8 cellular contexts compared by ENCODE assay signal in the genomic region with DNA sequence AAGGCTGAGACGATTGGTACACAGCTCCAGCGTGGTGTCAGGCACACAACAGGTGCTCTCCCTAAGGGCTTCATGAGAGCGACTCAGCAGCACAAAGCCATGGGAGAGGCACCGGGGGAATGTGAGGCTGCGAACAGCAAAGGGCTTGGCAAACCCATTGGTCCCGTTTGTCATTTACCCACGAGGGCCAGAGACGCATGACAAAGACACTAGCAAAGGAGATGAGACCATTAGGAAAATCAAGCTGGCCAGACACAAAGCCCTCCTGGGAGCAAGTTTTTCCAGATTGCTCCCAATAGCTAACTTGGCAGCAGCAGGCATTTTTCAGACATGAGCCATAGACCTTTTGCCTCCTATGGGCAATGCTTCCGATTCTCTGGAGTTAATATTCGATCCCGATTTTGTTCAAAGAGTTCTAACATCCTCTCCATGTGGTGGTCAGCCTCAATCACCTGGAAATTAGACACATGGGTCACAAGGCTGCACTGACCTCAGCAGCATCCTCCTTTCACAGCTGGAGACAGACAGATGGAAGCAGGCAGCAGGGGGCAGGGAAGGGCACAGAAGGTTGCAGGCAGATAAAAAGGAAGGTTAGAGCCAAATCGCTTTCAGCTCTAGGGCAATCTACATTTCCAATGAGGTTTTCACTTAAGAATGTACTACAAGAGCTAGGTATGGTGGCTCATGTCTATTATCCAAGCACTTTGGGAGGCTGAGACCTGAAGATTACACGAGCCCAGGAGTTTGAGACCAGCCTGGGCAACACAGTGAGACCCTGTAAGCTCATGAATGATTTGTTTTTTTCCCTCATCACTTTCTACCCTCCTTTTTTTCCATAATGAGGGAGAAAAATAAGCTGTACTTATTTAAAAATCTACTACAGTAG. TPM values are rescaled to one million over a fixed set of nuclear protein-coding genes. Genes with fewer than 3 reads are reported as not detected.
DNase-seq lines count a peak whose midpoint lies in the region; ATAC-seq and TF ChIP-seq lines count a peak whose summit lies in the region.

No MANE protein-coding gene starts in this region.

- H2AFZ ChIP-seq in H9 (ENCODE audit: low read length) = no peak overlapping the region

- H3K56ac ChIP-seq in H9 (ENCODE audit: insufficient read length, low read depth, low read length) = no peak overlapping the region

- H3K4me3 Mint-ChIP-seq in H9 = peak overlapping the region in 1 of 2 experiments; percentile 22; a peak in 1 of 5 replicates

- ATAC-seq in Right ventricle myocardium superior (ENCODE audit: poor library complexity) = peak; percentile 18
- ATAC-seq in HG02852 (IDR thresholded peaks at IDR 0.05; ENCODE audit: unreplicated experiment) = no peak
- ATAC-seq in HG03095 (IDR thresholded peaks at IDR 0.05; ENCODE audit: unreplicated experiment) = no peak

- DNase-seq in H9 = peak; percentile 78
- peak; percentile 48 for DNase-seq in T1000 (lab: John Stamatoyannopoulos, UW)
- DNase-seq in Right ventricle myocardium superior = no peak
- no peak for DNase-seq in T-helper 9 cell
- DNase-seq in middle frontal gyrus (ENCODE audit: extremely low spot score, low spot score) = no peak

- H4K91ac ChIP-seq in H9 (ENCODE audit: insufficient read length, low read depth, low read length) = no peak overlapping the region

- no peak overlapping the region for H3K27ac ChIP-seq in H9 (ENCODE audit: insufficient read length, low read depth, low read length)

- H2BK15ac ChIP-seq in H9 (ENCODE audit: low read depth, low read length) = no peak overlapping the region

- no peak overlapping the region for H2BK12ac ChIP-seq in H9 (ENCODE audit: insufficient read length, low read depth, low read length)

- H3K4me1 Mint-ChIP-seq in H9 = peaks cover 35 to 44% of the 10 kb centered on the region in 2 experiments

- peaks cover 9 to 17% (median 12%) of the 10 kb centered on the region in 3 experiments; a peak in 6 of 7 replicates for H3K36me3 Mint-ChIP-seq in H9 (ENCODE audit: insufficient read depth in 1 of 3, low read depth in 3 of 3)

- H2BK120ac ChIP-seq in H9 (ENCODE audit: low read depth, low read length, poor library complexity, severe bottlenecking) = no peak overlapping the region

- H3K36me3 ChIP-seq in skeletal muscle satellite cell (ENCODE audit: insufficient read depth, low read length) = no peaks in the 10 kb centered on the region

- no peaks in the 10 kb centered on the region for H3K79me2 ChIP-seq in H9 (ENCODE audit: insufficient read depth, low read length)

- peaks cover 2 to 3% of the 10 kb centered on the region in 2 experiments; a peak in 2 of 5 replicates for H3K9me3 Mint-ChIP-seq in H9

- H3K9me3 ChIP-seq in H9 (ENCODE audit: control insufficient read depth, low read depth, low read length) (no peaks in the 10 kb centered on the region), skeletal muscle satellite cell (replicated peaks; ENCODE audit: low read length) (no peaks in the 10 kb centered on the region)

- H3K4me2 ChIP-seq in H9 (ENCODE audit: insufficient read depth, insufficient read length, low read length) = no peak overlapping the region
- peak overlapping the region; percentile 66 for H3K4me2 ChIP-seq in skeletal muscle satellite cell (ENCODE audit: low read length)

- no peaks in the 10 kb centered on the region for H4K20me1 ChIP-seq in H9 (ENCODE audit: control insufficient read depth, insufficient read depth, insufficient read length)

- H3K4me1 ChIP-seq in H9 (ENCODE audit: insufficient read depth, low read length) (peaks cover 4% of the 10 kb centered on the region; the same call in 1 of the 2 replicates), skeletal muscle satellite cell (ENCODE audit: control insufficient read depth, insufficient read depth, low read length) (peaks cover 45% of the 10 kb centered on the region)

- H3K23me2 ChIP-seq in H9 (ENCODE audit: insufficient read length, low read depth, low read length, poor library complexity, severe bottlenecking) = no peaks in the 10 kb centered on the region

- peak overlapping the region; percentile 26 for H3K4me3 ChIP-seq in skeletal muscle satellite cell (ENCODE audit: low read length)

- H2AK5ac ChIP-seq in H9 (ENCODE audit: insufficient read length, low read length) = no peak overlapping the region

- no peaks in the 10 kb centered on the region for H3K79me1 ChIP-seq in H9 (ENCODE audit: insufficient read depth, low read depth, low read length, poor library complexity, severe bottlenecking)

- H2BK5ac ChIP-seq in H9 (ENCODE audit: insufficient read length, low read length) = no peak overlapping the region

- no peak overlapping the region for H4K8ac ChIP-seq in H9 (replicated peaks; ENCODE audit: insufficient read length, low read depth, low read length)

- H2BK20ac ChIP-seq in H9 (ENCODE audit: low read depth, low read length, poor library complexity, severe bottlenecking) = no peak overlapping the region

- no CpG with 5 or more reads among the region's 13 CpGs for WGBS in H9 (ENCODE audit: extremely low coverage, insufficient read length, low lambda C conversion rate)

- H3K14ac ChIP-seq in H9 (ENCODE audit: insufficient read depth, low read length) = no peak overlapping the region

- no peak overlapping the region for H3K23ac ChIP-seq in H9 (ENCODE audit: insufficient read length, low read depth, low read length)

- no peak overlapping the region for H3T11ph ChIP-seq in H9 (ENCODE audit: low read length)

- peaks cover 11% of the 10 kb centered on the region for H3K27me3 Mint-ChIP-seq in H9 (ENCODE audit: low read depth)

- TF ChIP-seq CTCF in H9 (conservative IDR thresholded peaks at IDR 0.05) = peak; percentile 24; the same call in 1 of the 3 replicates

- intact Hi-C loops in Right ventricle myocardium superior (cut with DNase I) = no loop called here

- H3K27me3 ChIP-seq in H9 (ENCODE audit: insufficient read depth, low read length) = no peaks in the 10 kb centered on the region
- H3K27me3 ChIP-seq in skeletal muscle satellite cell (ENCODE audit: control insufficient read depth, insufficient read depth, low read length) = no peaks in the 10 kb centered on the region

- peak overlapping the region; percentile 66 to 97 (median 96); a peak in 6 of 7 replicates for H3K27ac Mint-ChIP-seq in H9

- H3K9ac ChIP-seq in H9 (ENCODE audit: extremely low read depth, insufficient read length, low read length) (no peak overlapping the region), skeletal muscle satellite cell (ENCODE audit: low read depth, low read length) (peak overlapping the region; percentile 0)

- H3K4ac ChIP-seq in H9 (ENCODE audit: low read depth, low read length) = no peak overlapping the region

- H4K5ac ChIP-seq in H9 (ENCODE audit: insufficient read length, low read depth, low read length) = no peak overlapping the region

- no peak overlapping the region for H3K18ac ChIP-seq in H9 (ENCODE audit: insufficient read length, low read depth, low read length)

RNA-seq across cellular contexts. Expression of gene TK2, which starts 38.1 kb away (rescaled TPM):
- total RNA-seq in H9 (2021) = 5.2 and 6.3 TPM in 2 replicates
- total RNA-seq in Right ventricle myocardium superior = 19.5 TPM
- 15.9 and 21.0 TPM in 2 replicates for total RNA-seq in skeletal muscle satellite cell (2012; rRNA removed)

RNA-seq across cellular contexts. Expression of gene CKLF, which starts 40.5 kb away (rescaled TPM):
- 23.1 and 25.9 TPM in 2 replicates for total RNA-seq in H9 (2021)
- 10.4 TPM for total RNA-seq in Right ventricle myocardium superior
- 39.0 and 51.8 TPM in 2 replicates for total RNA-seq in skeletal muscle satellite cell (2012; rRNA removed)

RNA-seq across cellular contexts. Expression of gene CMTM1, which starts 54.4 kb away (rescaled TPM):
- 2.1 and 2.6 TPM in 2 replicates for total RNA-seq in H9 (2021)
- 1.3 TPM for total RNA-seq in Right ventricle myocardium superior
- total RNA-seq in skeletal muscle satellite cell (2012; rRNA removed) = 0.76 and 1.3 TPM in 2 replicates

Comparison
In these comparisons a context has a peak if more than half of its experiments do, and no peak if none do; other contexts are left out.
1. DNase-seq: peak in H9 (single experiment) and T1000 (single experiment); none in Right ventricle myocardium superior (single experiment), T-helper 9 cell (single experiment) and middle frontal gyrus (single experiment).